Comparison of ENCODE assay signal across 18 cellular contexts in the genomic region with DNA sequence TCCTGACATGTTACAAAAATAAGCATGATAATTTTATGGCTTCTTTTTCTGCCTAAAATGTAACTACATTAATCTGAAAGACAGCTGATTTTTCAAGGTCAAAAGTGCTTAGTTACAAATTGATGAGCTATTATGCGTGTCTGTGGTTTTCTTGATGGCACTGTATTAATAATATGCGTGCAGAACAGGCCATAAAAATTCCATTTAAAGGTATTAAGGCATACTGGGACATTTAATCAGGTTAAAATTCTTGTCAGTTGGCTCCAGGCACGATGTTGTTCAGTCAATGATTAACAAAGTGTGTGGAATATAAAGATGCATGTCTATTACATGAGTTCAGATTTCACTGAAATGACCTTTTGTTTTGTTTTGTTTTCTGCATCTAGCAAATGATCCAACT.
"Had no signal": no experiment of that assay in that cellular context is flagged by ENCODE, and none has a peak within 500 bp of the region (broad histone marks: within the 10 kb centered on the region; RNA-seq: fewer than 3 reads in every experiment).

No MANE protein-coding gene starts in this region.

- ATAC-seq: activated CD4-positive, CD25-positive, alpha-beta regulatory T cell treated with anti-CD3 and anti-CD28 coated beads, Interleukin-2, amount 50 U/mL, for 24 hours; left cardiac atrium; naive thymus-derived CD4-positive, alpha-beta T cell had no signal

- H3K27me3 ChIP-seq: tibial nerve had no signal

- H3K4me3 ChIP-seq: tibial nerve, uterus had no signal

- H3K36me3 ChIP-seq: tibial nerve, uterus had no signal

- H3K4me1 ChIP-seq: parathyroid adenoma, tibial nerve, uterus had no signal

- H3K9me3 ChIP-seq: uterus had no signal

- H3K27ac ChIP-seq: parathyroid adenoma, tibial nerve, uterus had no signal

- DNase-seq: activated CD4-positive, alpha-beta T cell treated with anti-CD3 and anti-CD28 coated beads, Interleukin-2, amount 50 U/mL, for 1 hour; activated naive CD8-positive, alpha-beta T cell treated with anti-CD3 and anti-CD28 coated beads, Interleukin-2, amount 10 ng/mL, durations not matched to agents 7 days and 5 days; anterior cingulate cortex; cortex of kidney; effector CD4-positive, alpha-beta T cell; foreskin fibroblast; left cardiac atrium; mammary epithelial cell; naive thymus-derived CD4-positive, alpha-beta T cell; retina; stimulated activated CD4-positive, alpha-beta T cell treated with anti-CD3 and anti-CD28 coated beads, Interleukin-4, amount 100 ng/mL, for 4 hours; stimulated activated CD8-positive, alpha-beta memory T cell treated with anti-CD3 and anti-CD28 coated beads, Interleukin-4, amount 100 ng/mL, for 48 hours; stimulated activated naive CD4-positive, alpha-beta T cell treated with Interleukin-2 at 50 U/mL for 16 hours; substantia nigra; uterus had no signal
